11 cellular contexts compared by ENCODE assay signal in genomic region chr9:33329117-33329563, GRCh38. TPM values are rescaled to one million over a fixed set of nuclear protein-coding genes. Genes with fewer than 3 reads are reported as not detected.
DNase-seq lines count a peak whose midpoint lies in the region; ATAC-seq and TF ChIP-seq lines count a peak whose summit lies in the region.
"Had no signal": no experiment of that assay in that cellular context is flagged by ENCODE, and none has a peak within 500 bp of the region (broad histone marks: within the 10 kb centered on the region; RNA-seq: fewer than 3 reads in every experiment).

No MANE protein-coding gene starts in this region.

- ATAC-seq in lower lobe of right lung, result peak; percentile 97 to 98
- ATAC-seq in GM19023 (IDR thresholded peaks at IDR 0.05; ENCODE audit: unreplicated experiment), result no peak

- H3K9ac ChIP-seq in colonic mucosa (ENCODE audit: low read depth in 2 of 2, low read length in 2 of 2), result peak overlapping the region in 1 of 2 donors; percentile 49
- H3K9ac ChIP-seq: BLaER1 treated with 17β-estradiol and CSF1 and Interleukin-3, amounts not matched to agents 10 nM and 100 nM had no signal

- DNase-seq in LNCaP clone FGC (ENCODE audit: low read depth) (peak; percentile 100), colonic mucosa (peak; percentile 91), lower lobe of right lung (no peak), GM13977 (ENCODE audit: low spot score) (no peak), NCI-H1436 (lab: John Stamatoyannopoulos, UW) (no peak)
- DNase-seq in activated T-cell treated with anti-CD3 and anti-CD28 coated beads, Interleukin-2, amount 50 U/mL, for 48 hours, result no peak
- DNase-seq: activated CD4-positive, CD25-positive, alpha-beta regulatory T cell treated with anti-CD3 and anti-CD28 coated beads, Interleukin-2, amount 50 U/mL, for 72 hours; NCI-H1417 had no signal

- no peaks in the 10 kb centered on the region for H3K27me3 ChIP-seq in colonic mucosa
- H3K27me3 ChIP-seq in lower lobe of right lung (ENCODE audit: low read depth), result no peaks in the 10 kb centered on the region
- H3K27me3 ChIP-seq: BLaER1 treated with 17β-estradiol and CSF1 and Interleukin-3, amounts not matched to agents 10 nM and 100 nM had no signal

- intact Hi-C loops in colonic mucosa (cut with DNase I), result no loop called here
- intact Hi-C loops in lower lobe of right lung (cut with DNase I), result no loop called here

- H3K27ac ChIP-seq in 22Rv1 (peak overlapping the region; percentile 70), colonic mucosa (peak overlapping the region; percentile 82), lower lobe of right lung (peak overlapping the region; percentile 37)
- H3K27ac ChIP-seq: BLaER1 treated with 17β-estradiol and CSF1 and Interleukin-3, amounts not matched to agents 10 nM and 100 nM had no signal

- H3K36me3 ChIP-seq in colonic mucosa, result no peaks in the 10 kb centered on the region
- peaks cover 86% of the 10 kb centered on the region for H3K36me3 ChIP-seq in lower lobe of right lung

- in situ Hi-C loops in GM13977 (cut with MboI; ENCODE audit: low pct_unique_long_range_greater_than_20kb, low sequenced_read_pairs, unreplicated experiment), result no loop called here

- TF ChIP-seq CTCF in 22Rv1 (IDR thresholded peaks at IDR 0.05) (no peak), LNCaP clone FGC (IDR thresholded peaks at IDR 0.05; ENCODE audit: control insufficient read depth, extremely low read depth, insufficient read depth) (no peak), colonic mucosa (IDR thresholded peaks at IDR 0.05) (no peak), lower lobe of right lung (IDR thresholded peaks at IDR 0.05) (no peak), GM13977 (IDR thresholded peaks at IDR 0.05; ENCODE audit: extremely low read depth, insufficient read depth, missing control alignments) (no peak)

- peaks cover 12% of the 10 kb centered on the region for H3K4me1 ChIP-seq in colonic mucosa
- no peaks in the 10 kb centered on the region for H3K4me1 ChIP-seq in lower lobe of right lung
- H3K4me1 ChIP-seq: BLaER1 treated with 17β-estradiol and CSF1 and Interleukin-3, amounts not matched to agents 10 nM and 100 nM had no signal

- H3K4me3 ChIP-seq in LNCaP clone FGC (ENCODE audit: low read depth, low read length), result no peak overlapping the region
- H3K4me3 ChIP-seq in colonic mucosa, result no peak overlapping the region
- H3K4me3 ChIP-seq in lower lobe of right lung, result no peak overlapping the region
- H3K4me3 ChIP-seq: BLaER1 treated with 17β-estradiol and CSF1 and Interleukin-3, amounts not matched to agents 10 nM and 100 nM had no signal

- H3K9me3 ChIP-seq in colonic mucosa, result no peaks in the 10 kb centered on the region
- no peaks in the 10 kb centered on the region for H3K9me3 ChIP-seq in lower lobe of right lung

RNA-seq across cellular contexts. Expression of gene NFX1, which starts 38.8 kb away (rescaled TPM):
- 10 to 100 TPM; 27.6 to 31.3 TPM for total RNA-seq in colonic mucosa
- total RNA-seq in lower lobe of right lung, result 36.2 TPM

Comparison
In these comparisons a context has a peak if more than half of its experiments do, and no peak if none do; other contexts are left out.
1. DNase-seq: peak in LNCaP clone FGC (single experiment) and colonic mucosa (single experiment); none in lower lobe of right lung (single experiment), GM13977 (single experiment), NCI-H1436 (single experiment) and activated T-cell treated with anti-CD3 and anti-CD28 coated beads, Interleukin-2, amount 50 U/mL, for 48 hours (0 of 2).
2. Peak in every context shown above with its lines, with median percentiles within 50 percentile points of each other: H3K27ac ChIP-seq.